Comparison of ENCODE assay signal across 17 cellular contexts in genomic region chr14:91010153-91010533, GRCh38.
"Had no signal": no experiment of that assay in that cellular context is flagged by ENCODE, and none has a peak within 500 bp of the region (broad histone marks: within the 10 kb centered on the region; RNA-seq: fewer than 3 reads in every experiment).

No MANE protein-coding gene starts in this region.

- H3K36me3 ChIP-seq: breast epithelium, colonic mucosa, esophagus muscularis mucosa, uterus had no signal

- H3K4me3 ChIP-seq: breast epithelium, colonic mucosa, esophagus muscularis mucosa, uterus had no signal

- H3K4me1 ChIP-seq: breast epithelium, colonic mucosa had no signal

- H3K27ac Mint-ChIP-seq: activated naive CD4-positive, alpha-beta T cell treated with anti-CD3 and anti-CD28 coated beads, Interleukin-2, amount 50 U/mL, for 72 hours had no signal

- H3K4me1 Mint-ChIP-seq: neural crest cell had no signal

- H3K27ac ChIP-seq: breast epithelium, colonic mucosa, uterus, VCaP had no signal

- DNase-seq: activated CD4-positive, CD25-positive, alpha-beta regulatory T cell treated with anti-CD3 and anti-CD28 coated beads, Interleukin-2, amount 50 U/mL, for 72 hours; activated T-cell treated with anti-CD3 and anti-CD28 coated beads, Interleukin-2, amount 50 U/mL, for 1 hour; colonic mucosa; left ventricle myocardium superior; mesenchymal stem cell; posterior cingulate gyrus; small intestine; stimulated activated CD4-positive, alpha-beta T cell treated with anti-CD3 and anti-CD28 coated beads, Interleukin-15, amount 100 ng/mL, for 24 hours; uterus had no signal

- H3K27me3 ChIP-seq: breast epithelium, colonic mucosa, esophagus muscularis mucosa, uterus had no signal

- H3K9me3 ChIP-seq: breast epithelium, colonic mucosa, esophagus muscularis mucosa, uterus had no signal

- H3K27me3 Mint-ChIP-seq: activated CD4-positive, alpha-beta T cell treated with anti-CD3 and anti-CD28 coated beads, Interleukin-2, amount 10 ng/mL, durations not matched to agents 7 days and 5 days; stimulated activated naive B cell treated with anti-CD40 and anti-IgM and Interleukin-4, amounts not matched to agents 10 μg/mL and 1 μg/mL and 100 μg/mL, for 72 hours had no signal

- H3K4me3 Mint-ChIP-seq: neural crest cell had no signal

- H3K9me3 Mint-ChIP-seq: activated CD4-positive, alpha-beta T cell treated with anti-CD3 and anti-CD28 coated beads, Interleukin-2, amount 10 ng/mL, durations not matched to agents 7 days and 5 days; neural crest cell; T-helper 2 cell treated with Interferon-gamma antibody and Interleukin-4, amounts not matched to agents 5 μg/mL and 100 μg/mL, for 36 hours had no signal
